In the genomic region with DNA sequence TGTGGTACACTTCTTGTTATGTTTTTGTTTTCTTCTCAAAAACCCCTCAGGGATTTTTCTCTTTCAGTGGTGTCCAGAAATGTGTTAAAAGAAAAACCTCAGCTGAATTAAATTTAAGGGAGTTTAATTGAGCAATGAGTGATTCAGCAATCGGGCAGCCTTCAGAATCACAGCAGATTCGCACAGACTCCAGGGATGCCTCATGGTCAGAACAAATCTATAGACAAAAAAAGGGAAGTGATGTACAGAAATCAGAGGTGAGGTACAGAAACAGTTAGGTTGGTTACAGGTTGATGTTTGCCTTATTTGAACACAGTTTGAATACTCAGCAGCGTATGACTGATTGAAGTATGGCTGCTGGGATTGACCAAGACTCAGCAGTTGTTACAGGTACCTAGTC, we compare ENCODE assay signal across 16 cellular contexts.
A peak's percentile ranks its signal among the peaks of the same experiment; 100 is the strongest.
DNase-seq lines count a peak whose midpoint lies in the region; ATAC-seq, FAIRE-seq and TF ChIP-seq lines count a peak whose summit lies in the region.
"Had no signal": no experiment of that assay in that cellular context is flagged by ENCODE, and none has a peak within 500 bp of the region (broad histone marks: within the 10 kb centered on the region; RNA-seq: fewer than 3 reads in every experiment).

No MANE protein-coding gene starts in this region.

- DNase-seq in GM12878 (ENCODE audit: low read depth, low spot score) (no peak), fibroblast of mammary gland (ENCODE audit: low read depth) (peak; percentile 9), transverse colon (no peak), activated T-cell treated with anti-CD3 and anti-CD28 coated beads for 4 hours (no peak), DMS79 treated with DMSO at 0.1 percent for 48 hours (lab: John Stamatoyannopoulos, UW) (no peak)
- DNase-seq: CD8-positive, alpha-beta T cell; COR-L47; DMS153; GF-D8; H7 had no signal

- RAD21 ChIA-PET in GM12878 (lab: Charles Lee; ENCODE audit: unreplicated experiment) = no interaction called here

- ATAC-seq in GM12878 (no peak; the same call in 2 of the 3 replicates), GM21367 (IDR thresholded peaks at IDR 0.05; ENCODE audit: unreplicated experiment) (no peak)
- ATAC-seq: CD8-positive, alpha-beta T cell; GM23338; HepG2 had no signal

- TF ChIP-seq EP300 in GM12878 (IDR thresholded peaks at IDR 0.05; ENCODE audit: borderline replicate concordance in 1 of 2, control insufficient read depth in 1 of 2, low read depth in 2 of 2, low read length in 2 of 2) = no peak
- TF ChIP-seq EP300 in transverse colon (IDR thresholded peaks at IDR 0.05; ENCODE audit: low read depth) = no peak

- H3K9ac ChIP-seq in GM12878 (ENCODE audit: control insufficient read depth, insufficient read depth, low read length) = no peak overlapping the region

- 77% methylated on average over 3 of the region's 3 CpGs for WGBS in GM12878 (ENCODE audit: insufficient coverage, insufficient replicate concordance, low lambda C conversion rate, missing lambda C conversion rate)
- WGBS in transverse colon (ENCODE audit: low coverage in 1 of 2), 2 donors = 95 to 96% methylated on average over 3 of the region's 3 CpGs

- H3K9me3 ChIP-seq in HEK293 (ENCODE audit: control insufficient read depth, insufficient read depth, low read depth, low read length) (no peaks in the 10 kb centered on the region), GM12878 (replicated peaks; ENCODE audit: control insufficient read depth, insufficient read depth, low read length) (no peaks in the 10 kb centered on the region), transverse colon (no peaks in the 10 kb centered on the region)

- H3K4me3 ChIP-seq in HEK293 (ENCODE audit: low read depth, low read length) = no peak overlapping the region
- no peak overlapping the region for H3K4me3 ChIP-seq in GM12878
- no peak overlapping the region for H3K4me3 ChIP-seq in fibroblast of mammary gland (ENCODE audit: control insufficient read depth, low read depth, low read length)
- no peak overlapping the region for H3K4me3 ChIP-seq in transverse colon
- H3K4me3 ChIP-seq: GM23338 had no signal

- no peaks in the 10 kb centered on the region for H4K20me1 ChIP-seq in GM12878 (ENCODE audit: control insufficient read depth, insufficient read depth)

- H3K27me3 ChIP-seq in GM12878 (replicated peaks in 1 of 2; ENCODE audit: control insufficient read depth in 2 of 2, insufficient read depth in 2 of 2, low read length in 1 of 2) = peaks cover 0 to 2% of the 10 kb centered on the region in 2 experiments; a peak in 2 of 4 replicates
- no peaks in the 10 kb centered on the region for H3K27me3 ChIP-seq in transverse colon

- no peaks in the 10 kb centered on the region for H3K79me2 ChIP-seq in GM12878 (ENCODE audit: control insufficient read depth, insufficient read depth, low read length)

- no peak for FAIRE-seq in GM12878 (lab: Jason Lieb, UNC)
- FAIRE-seq: D721Med, HepG2, HTR-8/SVneo had no signal

- no peak for TF ChIP-seq CTCF in HEK293 (tag by site-specific recombination; IDR thresholded peaks at IDR 0.05)
- TF ChIP-seq CTCF in GM12878 (IDR thresholded peaks at IDR 0.05 in 2 of 3, conservative IDR thresholded peaks at IDR 0.05 in 1 of 3; ENCODE audit: control insufficient read depth in 2 of 3, extremely low read depth in 1 of 3, insufficient read depth in 1 of 3, low read depth in 3 of 3, low read length in 3 of 3) = no peak
- no peak for TF ChIP-seq CTCF in fibroblast of mammary gland (conservative IDR thresholded peaks at IDR 0.05; ENCODE audit: control insufficient read depth, insufficient read depth, low read depth, low read length)
- TF ChIP-seq CTCF in transverse colon (IDR thresholded peaks at IDR 0.05) = no peak

- no peaks in the 10 kb centered on the region for H3K36me3 ChIP-seq in HEK293 (ENCODE audit: control insufficient read depth in 2 of 2, insufficient read depth in 1 of 2, low read length in 2 of 2)
- no peaks in the 10 kb centered on the region for H3K36me3 ChIP-seq in GM12878 (ENCODE audit: control insufficient read depth in 2 of 2, insufficient read depth in 2 of 2, low read length in 1 of 2)
- no peaks in the 10 kb centered on the region for H3K36me3 ChIP-seq in transverse colon

- TF ChIP-seq POLR2A in GM12878 (IDR thresholded peaks at IDR 0.05; ENCODE audit: low read depth, low read length) (no peak), transverse colon (IDR thresholded peaks at IDR 0.05) (no peak)

- TF ChIP-seq RAD21 in GM12878 (IDR thresholded peaks at IDR 0.05; ENCODE audit: insufficient read depth, low read depth, low read length) = no peak

- H3K4me1 ChIP-seq in HEK293 (ENCODE audit: control insufficient read depth, insufficient read depth, low read length) (no peaks in the 10 kb centered on the region), GM12878 (ENCODE audit: control insufficient read depth, insufficient read depth, low read length) (no peaks in the 10 kb centered on the region), transverse colon (peaks cover 0 to 2% (median 0%) of the 10 kb centered on the region in 4 donors)

- CTCF ChIA-PET in HEK293 (lab: Yijun Ruan, JAX) = interaction anchor here (0.7 kb wide), 1 partner anchor 300 kb away, joined by 4 read pairs; no protein-coding TSS in a partner anchor
- CTCF ChIA-PET in GM12878 (lab: Yijun Ruan, JAX) = no interaction called here

- H3K4me2 ChIP-seq in GM12878 (ENCODE audit: control insufficient read depth, insufficient read depth) = no peak overlapping the region
- H3K4me2 ChIP-seq: GM23338 had no signal

- POLR2A ChIA-PET in HEK293 (lab: Yijun Ruan, JAX) = no interaction called here
- POLR2A ChIA-PET in GM12878 (lab: Charles Lee) = interaction anchor here (1.7 kb wide), 1 partner anchor 13 kb away, joined by 4 read pairs; no protein-coding TSS in a partner anchor

- SMC1A ChIA-PET in GM12878 (lab: Charles Lee; ENCODE audit: uncharacterized antibody, unreplicated experiment) = no interaction called here

- intact Hi-C loops in GM12878 (cut with micrococcal nuclease; ENCODE audit: unreplicated experiment) (no loop called here), transverse colon (cut with DNase I; ENCODE audit: low total_unique reads) (no loop called here)

- no peak overlapping the region for H3K27ac ChIP-seq in HEK293 (ENCODE audit: extremely low read depth, low read depth, low read length)
- H3K27ac ChIP-seq in GM12878 (ENCODE audit: control insufficient read depth, insufficient read depth) = no peak overlapping the region
- peak overlapping the region in 3 of 4 donors; percentile 23 to 57 (median 23) for H3K27ac ChIP-seq in transverse colon

- BruUV-seq in GM12878 (replicated peaks; lab: Mats Ljungman, UMichigan) = no TSS peak

- H2AFZ ChIP-seq in GM12878 (ENCODE audit: control insufficient read depth, low read depth, low read length) = no peak overlapping the region
- H2AFZ ChIP-seq: GM23338 had no signal

- in situ Hi-C loops in GM12878 (cut with MboI) (no loop called here), transverse colon (cut with MboI; ENCODE audit: low pct_ligation_motif_present in 1 of 4, low pct_unique_long_range_greater_than_20kb in 1 of 4, low sequenced_read_pairs in 3 of 4) (no loop called here)

TF ChIP-seq in HEK293, 187 proteins besides CTCF, POLR2A, EP300 and RAD21:
- TF ChIP-seq ZNF549 (tag by site-specific recombination; IDR thresholded peaks at IDR 0.05) = peak; percentile 92
- no peak for TF ChIP-seq BCL11B (tag by site-specific recombination; IDR thresholded peaks at IDR 0.05; ENCODE audit: low read depth)

TF ChIP-seq in GM12878, 131 proteins besides CTCF, POLR2A, EP300 and RAD21:
- TF ChIP-seq SPI1 (IDR thresholded peaks at IDR 0.05; ENCODE audit: borderline replicate concordance, insufficient read depth, low read depth, low read length) = peak; percentile 62; the same call in 1 of the 2 replicates
- no peak for TF ChIP-seq TARDBP (IDR thresholded peaks at IDR 0.05; ENCODE audit: borderline replicate concordance)
- TF ChIP-seq, protein P1, sequence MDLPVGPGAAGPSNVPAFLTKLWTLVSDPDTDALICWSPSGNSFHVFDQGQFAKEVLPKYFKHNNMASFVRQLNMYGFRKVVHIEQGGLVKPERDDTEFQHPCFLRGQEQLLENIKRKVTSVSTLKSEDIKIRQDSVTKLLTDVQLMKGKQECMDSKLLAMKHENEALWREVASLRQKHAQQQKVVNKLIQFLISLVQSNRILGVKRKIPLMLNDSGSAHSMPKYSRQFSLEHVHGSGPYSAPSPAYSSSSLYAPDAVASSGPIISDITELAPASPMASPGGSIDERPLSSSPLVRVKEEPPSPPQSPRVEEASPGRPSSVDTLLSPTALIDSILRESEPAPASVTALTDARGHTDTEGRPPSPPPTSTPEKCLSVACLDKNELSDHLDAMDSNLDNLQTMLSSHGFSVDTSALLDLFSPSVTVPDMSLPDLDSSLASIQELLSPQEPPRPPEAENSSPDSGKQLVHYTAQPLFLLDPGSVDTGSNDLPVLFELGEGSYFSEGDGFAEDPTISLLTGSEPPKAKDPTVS (IDR thresholded peaks at IDR 0.05; ENCODE audit: low read depth, low read length) = no peak
- TF ChIP-seq ATF7 (IDR thresholded peaks at IDR 0.05; ENCODE audit: low read depth) = no peak
TF ChIP-seq in GM12878: peak in this region for 1.

Comparison
In these comparisons a context has a peak if more than half of its experiments do, and no peak if none do; other contexts are left out.
1. H3K27ac ChIP-seq: peak in transverse colon (3 of 4); none in HEK293 (single experiment) and GM12878 (single experiment).